In genomic region chr12:75455839-75456238, GRCh38 we compare ENCODE assay signal across 29 cellular contexts. TPM values are rescaled to one million over a fixed set of nuclear protein-coding genes. Genes with fewer than 3 reads are reported as not detected.
DNase-seq lines count a peak whose midpoint lies in the region; ATAC-seq, FAIRE-seq and TF ChIP-seq lines count a peak whose summit lies in the region.
"Had no signal": no experiment of that assay in that cellular context is flagged by ENCODE, and none has a peak within 500 bp of the region (broad histone marks: within the 10 kb centered on the region; RNA-seq: fewer than 3 reads in every experiment).

No MANE protein-coding gene starts in this region.

- no peaks in the 10 kb centered on the region for H3K27me3 ChIP-seq in SJCRH30
- no peaks in the 10 kb centered on the region for H3K27me3 ChIP-seq in CD4-positive, alpha-beta T cell (ENCODE audit: control insufficient read depth, insufficient read depth, low read length)
- H3K27me3 ChIP-seq: brain microvascular endothelial cell, heart right ventricle, left lung, SJSA1, spleen had no signal

- H3K4me3 ChIP-seq in SJCRH30, result no peak overlapping the region
- H3K4me3 ChIP-seq: left lung, SJSA1, spleen had no signal

- POLR2A ChIA-PET in CD4-positive, alpha-beta T cell (lab: Charles Lee), result interaction anchor here (0.6 kb wide), 1 partner anchor 65 kb away, joined by 3 read pairs; the partner anchor contains the start of gene GLIPR1L2

- H3K4me1 Mint-ChIP-seq in HFFc6 (ENCODE audit: low read depth), result peaks cover 30% of the 10 kb centered on the region
- H3K4me1 Mint-ChIP-seq in CD4-positive, alpha-beta T cell (ENCODE audit: low read depth), result peaks cover 40% of the 10 kb centered on the region

- H3K27me3 Mint-ChIP-seq in HFFc6 (ENCODE audit: insufficient read depth), result no peaks in the 10 kb centered on the region
- no peaks in the 10 kb centered on the region for H3K27me3 Mint-ChIP-seq in CD4-positive, alpha-beta T cell

- ATAC-seq in Right ventricle myocardium superior (ENCODE audit: poor library complexity), result no peak
- ATAC-seq in CD4-positive, alpha-beta T cell (ENCODE audit: poor library complexity), result no peak
- ATAC-seq: HepG2; left lung; PC-3; stimulated activated effector memory CD8-positive, alpha-beta T cell treated with anti-CD3 and anti-CD28 coated beads, Interleukin-12 subunit alpha, Interleukin-12 subunit beta, amount 100 ng/mL, for 72 hours had no signal

- H3K27ac Mint-ChIP-seq in HFFc6, result no peak overlapping the region
- H3K27ac Mint-ChIP-seq in CD4-positive, alpha-beta T cell, result no peak overlapping the region

- TF ChIP-seq CTCF in HFFc6 (IDR thresholded peaks at IDR 0.05), result no peak
- TF ChIP-seq CTCF in CD4-positive, alpha-beta T cell (IDR thresholded peaks at IDR 0.05), result no peak

- no peak overlapping the region for H3K4me3 Mint-ChIP-seq in HFFc6
- no peak overlapping the region for H3K4me3 Mint-ChIP-seq in CD4-positive, alpha-beta T cell

- H3K36me3 Mint-ChIP-seq in HFFc6 (ENCODE audit: low read depth), result peaks cover 16% of the 10 kb centered on the region
- H3K36me3 Mint-ChIP-seq in CD4-positive, alpha-beta T cell (ENCODE audit: low read depth), result no peaks in the 10 kb centered on the region
- H3K36me3 Mint-ChIP-seq: stimulated activated effector memory CD8-positive, alpha-beta T cell treated with anti-CD3 and anti-CD28 coated beads, Interleukin-12 subunit alpha, Interleukin-12 subunit beta, amount 100 ng/mL, for 72 hours had no signal

- DNase-seq in Right ventricle myocardium superior (peak; percentile 47), cardiac septum (ENCODE audit: low spot score) (no peak), SJCRH30 (peak; percentile 58 to 74), urothelium cell line (ENCODE audit: low spot score) (no peak), HFFc6 (no peak)
- no peak for DNase-seq in CD4-positive, alpha-beta T cell
- DNase-seq: activated CD4-positive, alpha-beta T cell treated with anti-CD3 and anti-CD28 coated beads for 4 hours; activated CD8-positive, alpha-beta memory T cell treated with anti-CD3 and anti-CD28 coated beads for 24 hours; activated gamma-delta T cell; activated T-cell treated with anti-CD3 and anti-CD28 coated beads, Interleukin-2, amount 50 U/mL, for 1 hour; brain microvascular endothelial cell; effector memory CD4-positive, alpha-beta T cell; erythroblast; foreskin fibroblast; HCEC 1CT; heart right ventricle; left lung; naive B cell; NCI-H2171; NCI-H526 treated with DMSO at 0.1 percent for 48 hours; PC-3; spleen; stimulated activated CD4-positive, alpha-beta T cell treated with anti-CD3 and anti-CD28 coated beads, Interleukin-2, amount 100 ng/mL, for 48 hours; substantia nigra; T-helper 2 cell had no signal

- H3K36me3 ChIP-seq in KOPT-K1 (ENCODE audit: insufficient read depth, low read length) (no peaks in the 10 kb centered on the region), SJCRH30 (no peaks in the 10 kb centered on the region)
- H3K36me3 ChIP-seq: brain microvascular endothelial cell, heart right ventricle, left lung, SJSA1, spleen had no signal

- peak; percentile 23 for FAIRE-seq in urothelium cell line (lab: Jason Lieb, UNC)
- FAIRE-seq: HepG2 had no signal

- H3K4me1 ChIP-seq in SJCRH30, result no peaks in the 10 kb centered on the region
- H3K4me1 ChIP-seq: SJSA1 had no signal

- CTCF ChIA-PET in CD4-positive, alpha-beta T cell (lab: Charles Lee), result interaction anchor here (1.5 to 1.6 kb wide), 2 partner anchors 29 to 71 kb away, joined by 3 to 8 read pairs; no protein-coding TSS in a partner anchor

- H3K9me3 ChIP-seq in KOPT-K1 (ENCODE audit: insufficient read depth, low read length, poor library complexity, severe bottlenecking) (peaks cover 23% of the 10 kb centered on the region), SJCRH30 (replicated peaks) (peaks cover 10% of the 10 kb centered on the region)
- no peaks in the 10 kb centered on the region for H3K9me3 ChIP-seq in CD4-positive, alpha-beta T cell (ENCODE audit: control insufficient read depth, low read length)

- intact Hi-C loops in Right ventricle myocardium superior (cut with DNase I) (no loop called here), cardiac septum (cut with DNase I) (no loop called here)
- intact Hi-C loops in CD4-positive, alpha-beta T cell (cut with DNase I, micrococcal nuclease), result loop anchor here in 1 of 2 experiments (2.0 kb wide), 1 partner anchor 25 kb away; the partner anchor contains the start of gene GLIPR1

- peaks cover 13% of the 10 kb centered on the region for H3K9me3 Mint-ChIP-seq in HFFc6
- no peaks in the 10 kb centered on the region for H3K9me3 Mint-ChIP-seq in CD4-positive, alpha-beta T cell

- H3K27ac ChIP-seq in KOPT-K1 (ENCODE audit: low read depth, low read length, poor library complexity, severe bottlenecking), result peak overlapping the region; percentile 35
- no peak overlapping the region for H3K27ac ChIP-seq in SJCRH30
- H3K27ac ChIP-seq in CD4-positive, alpha-beta T cell (ENCODE audit: low read depth, low read length), result no peak overlapping the region
- H3K27ac ChIP-seq: brain microvascular endothelial cell, left lung, SJSA1 had no signal

RNA-seq across cellular contexts. Expression of gene GLIPR1, which starts 24.7 kb away (rescaled TPM):
- total RNA-seq in Right ventricle myocardium superior (10.9 TPM), cardiac septum (7.8 TPM)
- total RNA-seq in SJCRH30 (2014; rRNA removed; shearing (Covaris generic)), result 1.6 and 1.7 TPM in 2 replicates
- total RNA-seq in HFFc6 (2021; fragmentation: NEBNext Ultra II Directional; extraction: Animal tissue kit (Norgen Biotek cat#: 25700)), result 100 to 1,000 TPM; 190 to 339 (median 278) TPM
- total RNA-seq in CD4-positive, alpha-beta T cell, result 10 to 100 TPM; 41.3 to 47.7 TPM

RNA-seq across cellular contexts. Expression of gene KRR1, which starts 55.6 kb away (rescaled TPM):
- total RNA-seq in Right ventricle myocardium superior (25.2 TPM), cardiac septum (38.1 TPM)
- total RNA-seq in SJCRH30 (2014; rRNA removed; shearing (Covaris generic)), result 53.2 and 79.3 TPM in 2 replicates
- total RNA-seq in HFFc6 (2021; fragmentation: NEBNext Ultra II Directional; extraction: Animal tissue kit (Norgen Biotek cat#: 25700)), result 10 to 100 TPM; 52.4 to 64.4 (median 61.8) TPM
- 100 to 1,000 TPM; 144 to 148 TPM for total RNA-seq in CD4-positive, alpha-beta T cell

Comparison
In these comparisons a context has a peak if more than half of its experiments do, and no peak if none do; other contexts are left out.
1. DNase-seq: peak in Right ventricle myocardium superior (single experiment) and SJCRH30 (2 of 2); none in cardiac septum (single experiment), urothelium cell line (single experiment), HFFc6 (single experiment) and CD4-positive, alpha-beta T cell (0 of 10).